Comparison of ENCODE assay signal across 1 cellular context in the genomic region with DNA sequence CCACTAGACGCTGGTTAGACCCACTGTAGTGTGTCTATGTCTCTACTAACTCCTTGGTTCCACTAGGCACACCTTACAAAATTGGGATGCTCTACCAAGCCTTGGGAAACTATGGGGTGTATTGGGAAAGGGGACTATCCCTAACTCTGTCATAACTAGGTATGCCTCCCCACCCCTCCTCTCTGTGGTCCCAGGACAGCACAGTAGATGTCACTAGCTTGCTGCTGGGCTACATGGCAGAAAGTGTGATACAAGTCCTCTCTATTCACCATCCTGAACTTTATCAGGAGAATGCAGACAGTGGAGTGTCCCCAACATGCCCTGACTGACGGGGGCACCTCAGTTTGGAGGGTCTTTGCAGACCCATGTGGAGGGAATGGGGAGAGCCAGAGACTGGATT.
TF ChIP-seq lines count a peak whose summit lies in the region.

No MANE protein-coding gene starts in this region.

TF ChIP-seq in HepG2, 621 proteins besides CTCF, POLR2A, EP300 and RAD21:
- TF ChIP-seq, protein P1, sequence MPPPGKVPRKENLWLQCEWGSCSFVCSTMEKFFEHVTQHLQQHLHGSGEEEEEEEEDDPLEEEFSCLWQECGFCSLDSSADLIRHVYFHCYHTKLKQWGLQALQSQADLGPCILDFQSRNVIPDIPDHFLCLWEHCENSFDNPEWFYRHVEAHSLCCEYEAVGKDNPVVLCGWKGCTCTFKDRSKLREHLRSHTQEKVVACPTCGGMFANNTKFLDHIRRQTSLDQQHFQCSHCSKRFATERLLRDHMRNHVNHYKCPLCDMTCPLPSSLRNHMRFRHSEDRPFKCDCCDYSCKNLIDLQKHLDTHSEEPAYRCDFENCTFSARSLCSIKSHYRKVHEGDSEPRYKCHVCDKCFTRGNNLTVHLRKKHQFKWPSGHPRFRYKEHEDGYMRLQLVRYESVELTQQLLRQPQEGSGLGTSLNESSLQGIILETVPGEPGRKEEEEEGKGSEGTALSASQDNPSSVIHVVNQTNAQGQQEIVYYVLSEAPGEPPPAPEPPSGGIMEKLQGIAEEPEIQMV (CRISPR knock-in tag; IDR thresholded peaks at IDR 0.05; ENCODE audit: low read depth): no peak
- TF ChIP-seq ZNF382 (CRISPR knock-in tag; IDR thresholded peaks at IDR 0.05; ENCODE audit: borderline replicate concordance): no peak
- no peak for TF ChIP-seq ZNF20 (CRISPR knock-in tag; IDR thresholded peaks at IDR 0.05)
- TF ChIP-seq, protein P2, sequence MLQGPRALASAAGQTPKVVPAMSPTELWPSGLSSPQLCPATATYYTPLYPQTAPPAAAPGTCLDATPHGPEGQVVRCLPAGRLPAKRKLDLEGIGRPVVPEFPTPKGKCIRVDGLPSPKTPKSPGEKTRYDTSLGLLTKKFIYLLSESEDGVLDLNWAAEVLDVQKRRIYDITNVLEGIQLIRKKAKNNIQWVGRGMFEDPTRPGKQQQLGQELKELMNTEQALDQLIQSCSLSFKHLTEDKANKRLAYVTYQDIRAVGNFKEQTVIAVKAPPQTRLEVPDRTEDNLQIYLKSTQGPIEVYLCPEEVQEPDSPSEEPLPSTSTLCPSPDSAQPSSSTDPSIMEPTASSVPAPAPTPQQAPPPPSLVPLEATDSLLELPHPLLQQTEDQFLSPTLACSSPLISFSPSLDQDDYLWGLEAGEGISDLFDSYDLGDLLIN (CRISPR knock-in tag; IDR thresholded peaks at IDR 0.05; ENCODE audit: borderline replicate concordance): no peak
- TF ChIP-seq ZNF629 (CRISPR knock-in tag; conservative IDR thresholded peaks at IDR 0.05): no peak
- TF ChIP-seq, protein P3, sequence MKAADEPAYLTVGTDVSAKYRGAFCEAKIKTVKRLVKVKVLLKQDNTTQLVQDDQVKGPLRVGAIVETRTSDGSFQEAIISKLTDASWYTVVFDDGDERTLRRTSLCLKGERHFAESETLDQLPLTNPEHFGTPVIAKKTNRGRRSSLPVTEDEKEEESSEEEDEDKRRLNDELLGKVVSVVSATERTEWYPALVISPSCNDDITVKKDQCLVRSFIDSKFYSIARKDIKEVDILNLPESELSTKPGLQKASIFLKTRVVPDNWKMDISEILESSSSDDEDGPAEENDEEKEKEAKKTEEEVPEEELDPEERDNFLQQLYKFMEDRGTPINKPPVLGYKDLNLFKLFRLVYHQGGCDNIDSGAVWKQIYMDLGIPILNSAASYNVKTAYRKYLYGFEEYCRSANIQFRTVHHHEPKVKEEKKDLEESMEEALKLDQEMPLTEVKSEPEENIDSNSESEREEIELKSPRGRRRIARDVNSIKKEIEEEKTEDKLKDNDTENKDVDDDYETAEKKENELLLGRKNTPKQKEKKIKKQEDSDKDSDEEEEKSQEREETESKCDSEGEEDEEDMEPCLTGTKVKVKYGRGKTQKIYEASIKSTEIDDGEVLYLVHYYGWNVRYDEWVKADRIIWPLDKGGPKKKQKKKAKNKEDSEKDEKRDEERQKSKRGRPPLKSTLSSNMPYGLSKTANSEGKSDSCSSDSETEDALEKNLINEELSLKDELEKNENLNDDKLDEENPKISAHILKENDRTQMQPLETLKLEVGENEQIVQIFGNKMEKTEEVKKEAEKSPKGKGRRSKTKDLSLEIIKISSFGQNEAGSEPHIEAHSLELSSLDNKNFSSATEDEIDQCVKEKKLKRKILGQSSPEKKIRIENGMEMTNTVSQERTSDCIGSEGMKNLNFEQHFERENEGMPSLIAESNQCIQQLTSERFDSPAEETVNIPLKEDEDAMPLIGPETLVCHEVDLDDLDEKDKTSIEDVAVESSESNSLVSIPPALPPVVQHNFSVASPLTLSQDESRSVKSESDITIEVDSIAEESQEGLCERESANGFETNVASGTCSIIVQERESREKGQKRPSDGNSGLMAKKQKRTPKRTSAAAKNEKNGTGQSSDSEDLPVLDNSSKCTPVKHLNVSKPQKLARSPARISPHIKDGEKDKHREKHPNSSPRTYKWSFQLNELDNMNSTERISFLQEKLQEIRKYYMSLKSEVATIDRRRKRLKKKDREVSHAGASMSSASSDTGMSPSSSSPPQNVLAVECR (CRISPR knock-in tag; IDR thresholded peaks at IDR 0.05; ENCODE audit: borderline replicate concordance): no peak
- no peak for TF ChIP-seq SIN3A (IDR thresholded peaks at IDR 0.05; ENCODE audit: borderline replicate concordance, low read depth, low read length)
- no peak for TF ChIP-seq ZNF878 (CRISPR knock-in tag; IDR thresholded peaks at IDR 0.05)
- TF ChIP-seq GFI1 (CRISPR knock-in tag; IDR thresholded peaks at IDR 0.05; ENCODE audit: borderline replicate concordance): no peak
- TF ChIP-seq HNF4G (IDR thresholded peaks at IDR 0.05; ENCODE audit: borderline replicate concordance, low read depth, low read length): no peak
- TF ChIP-seq HNF4G (CRISPR knock-in tag; IDR thresholded peaks at IDR 0.05; ENCODE audit: borderline replicate concordance, low read depth): no peak
- TF ChIP-seq SRF (IDR thresholded peaks at IDR 0.05; ENCODE audit: low read depth, low read length): no peak
- TF ChIP-seq, protein P4, sequence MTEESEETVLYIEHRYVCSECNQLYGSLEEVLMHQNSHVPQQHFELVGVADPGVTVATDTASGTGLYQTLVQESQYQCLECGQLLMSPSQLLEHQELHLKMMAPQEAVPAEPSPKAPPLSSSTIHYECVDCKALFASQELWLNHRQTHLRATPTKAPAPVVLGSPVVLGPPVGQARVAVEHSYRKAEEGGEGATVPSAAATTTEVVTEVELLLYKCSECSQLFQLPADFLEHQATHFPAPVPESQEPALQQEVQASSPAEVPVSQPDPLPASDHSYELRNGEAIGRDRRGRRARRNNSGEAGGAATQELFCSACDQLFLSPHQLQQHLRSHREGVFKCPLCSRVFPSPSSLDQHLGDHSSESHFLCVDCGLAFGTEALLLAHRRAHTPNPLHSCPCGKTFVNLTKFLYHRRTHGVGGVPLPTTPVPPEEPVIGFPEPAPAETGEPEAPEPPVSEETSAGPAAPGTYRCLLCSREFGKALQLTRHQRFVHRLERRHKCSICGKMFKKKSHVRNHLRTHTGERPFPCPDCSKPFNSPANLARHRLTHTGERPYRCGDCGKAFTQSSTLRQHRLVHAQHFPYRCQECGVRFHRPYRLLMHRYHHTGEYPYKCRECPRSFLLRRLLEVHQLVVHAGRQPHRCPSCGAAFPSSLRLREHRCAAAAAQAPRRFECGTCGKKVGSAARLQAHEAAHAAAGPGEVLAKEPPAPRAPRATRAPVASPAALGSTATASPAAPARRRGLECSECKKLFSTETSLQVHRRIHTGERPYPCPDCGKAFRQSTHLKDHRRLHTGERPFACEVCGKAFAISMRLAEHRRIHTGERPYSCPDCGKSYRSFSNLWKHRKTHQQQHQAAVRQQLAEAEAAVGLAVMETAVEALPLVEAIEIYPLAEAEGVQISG (CRISPR knock-in tag; IDR thresholded peaks at IDR 0.05): no peak
- TF ChIP-seq MAF1 (CRISPR knock-in tag; IDR thresholded peaks at IDR 0.05; ENCODE audit: borderline replicate concordance): no peak
- no peak for TF ChIP-seq RARG (CRISPR knock-in tag; IDR thresholded peaks at IDR 0.05; ENCODE audit: low read depth)
- TF ChIP-seq, protein P5, sequence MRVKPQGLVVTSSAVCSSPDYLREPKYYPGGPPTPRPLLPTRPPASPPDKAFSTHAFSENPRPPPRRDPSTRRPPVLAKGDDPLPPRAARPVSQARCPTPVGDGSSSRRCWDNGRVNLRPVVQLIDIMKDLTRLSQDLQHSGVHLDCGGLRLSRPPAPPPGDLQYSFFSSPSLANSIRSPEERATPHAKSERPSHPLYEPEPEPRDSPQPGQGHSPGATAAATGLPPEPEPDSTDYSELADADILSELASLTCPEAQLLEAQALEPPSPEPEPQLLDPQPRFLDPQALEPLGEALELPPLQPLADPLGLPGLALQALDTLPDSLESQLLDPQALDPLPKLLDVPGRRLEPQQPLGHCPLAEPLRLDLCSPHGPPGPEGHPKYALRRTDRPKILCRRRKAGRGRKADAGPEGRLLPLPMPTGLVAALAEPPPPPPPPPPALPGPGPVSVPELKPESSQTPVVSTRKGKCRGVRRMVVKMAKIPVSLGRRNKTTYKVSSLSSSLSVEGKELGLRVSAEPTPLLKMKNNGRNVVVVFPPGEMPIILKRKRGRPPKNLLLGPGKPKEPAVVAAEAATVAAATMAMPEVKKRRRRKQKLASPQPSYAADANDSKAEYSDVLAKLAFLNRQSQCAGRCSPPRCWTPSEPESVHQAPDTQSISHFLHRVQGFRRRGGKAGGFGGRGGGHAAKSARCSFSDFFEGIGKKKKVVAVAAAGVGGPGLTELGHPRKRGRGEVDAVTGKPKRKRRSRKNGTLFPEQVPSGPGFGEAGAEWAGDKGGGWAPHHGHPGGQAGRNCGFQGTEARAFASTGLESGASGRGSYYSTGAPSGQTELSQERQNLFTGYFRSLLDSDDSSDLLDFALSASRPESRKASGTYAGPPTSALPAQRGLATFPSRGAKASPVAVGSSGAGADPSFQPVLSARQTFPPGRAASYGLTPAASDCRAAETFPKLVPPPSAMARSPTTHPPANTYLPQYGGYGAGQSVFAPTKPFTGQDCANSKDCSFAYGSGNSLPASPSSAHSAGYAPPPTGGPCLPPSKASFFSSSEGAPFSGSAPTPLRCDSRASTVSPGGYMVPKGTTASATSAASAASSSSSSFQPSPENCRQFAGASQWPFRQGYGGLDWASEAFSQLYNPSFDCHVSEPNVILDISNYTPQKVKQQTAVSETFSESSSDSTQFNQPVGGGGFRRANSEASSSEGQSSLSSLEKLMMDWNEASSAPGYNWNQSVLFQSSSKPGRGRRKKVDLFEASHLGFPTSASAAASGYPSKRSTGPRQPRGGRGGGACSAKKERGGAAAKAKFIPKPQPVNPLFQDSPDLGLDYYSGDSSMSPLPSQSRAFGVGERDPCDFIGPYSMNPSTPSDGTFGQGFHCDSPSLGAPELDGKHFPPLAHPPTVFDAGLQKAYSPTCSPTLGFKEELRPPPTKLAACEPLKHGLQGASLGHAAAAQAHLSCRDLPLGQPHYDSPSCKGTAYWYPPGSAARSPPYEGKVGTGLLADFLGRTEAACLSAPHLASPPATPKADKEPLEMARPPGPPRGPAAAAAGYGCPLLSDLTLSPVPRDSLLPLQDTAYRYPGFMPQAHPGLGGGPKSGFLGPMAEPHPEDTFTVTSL (CRISPR knock-in tag; IDR thresholded peaks at IDR 0.05; ENCODE audit: borderline replicate concordance): no peak
- no peak for TF ChIP-seq KDM3A (CRISPR knock-in tag; IDR thresholded peaks at IDR 0.05; ENCODE audit: low read depth)
- TF ChIP-seq HIVEP1 (CRISPR knock-in tag; IDR thresholded peaks at IDR 0.05): no peak
